In genomic region chr3:30475038-30475808, GRCh38 we compare ENCODE assay signal across 10 cellular contexts.
A peak's percentile ranks its signal among the peaks of the same experiment; 100 is the strongest.
DNase-seq lines count a peak whose midpoint lies in the region; ATAC-seq, FAIRE-seq and TF ChIP-seq lines count a peak whose summit lies in the region.
"Had no signal": no experiment of that assay in that cellular context is flagged by ENCODE, and none has a peak within 500 bp of the region (broad histone marks: within the 10 kb centered on the region; RNA-seq: fewer than 3 reads in every experiment).

No MANE protein-coding gene starts in this region.

- TF ChIP-seq CTCF in epithelial cell of esophagus (IDR thresholded peaks at IDR 0.05; ENCODE audit: insufficient read depth, low read depth, low read length, missing control alignments), result no peak
- TF ChIP-seq CTCF in colonic mucosa (IDR thresholded peaks at IDR 0.05), result no peak

- peak; percentile 85 for FAIRE-seq in GM12891 (lab: Jason Lieb, UNC)

- no peak for DNase-seq in GM12891 (ENCODE audit: insufficient read length, low spot score)
- peak; percentile 83 for DNase-seq in epithelial cell of esophagus (ENCODE audit: low read depth)
- no peak for DNase-seq in colonic mucosa
- DNase-seq in SHP77 (lab: John Stamatoyannopoulos, UW), result no peak
- DNase-seq in OCI-M1 (lab: John Stamatoyannopoulos, UW), result no peak
- no peak for DNase-seq in NCI-H1694 treated with DMSO at 0.1 percent for 48 hours (lab: John Stamatoyannopoulos, UW)
- DNase-seq: dermis blood vessel endothelial cell, T-helper 1 cell had no signal

- H3K4me1 ChIP-seq in colonic mucosa, result peaks cover 11% of the 10 kb centered on the region

- no peak for TF ChIP-seq POLR2A in GM12891 (IDR thresholded peaks at IDR 0.05; ENCODE audit: low read depth, low read length)

- H3K36me3 ChIP-seq in colonic mucosa, result no peaks in the 10 kb centered on the region

- no peak overlapping the region for H3K4me3 ChIP-seq in epithelial cell of esophagus (ENCODE audit: low read length)
- no peak overlapping the region for H3K4me3 ChIP-seq in colonic mucosa

- H3K9ac ChIP-seq in colonic mucosa (ENCODE audit: low read depth in 2 of 2, low read length in 2 of 2), result no peak overlapping the region

- H3K27ac ChIP-seq in colonic mucosa, result no peak overlapping the region

- intact Hi-C loops in colonic mucosa (cut with DNase I), result no loop called here

- peak; percentile 86 for ATAC-seq in GM19397 (IDR thresholded peaks at IDR 0.05; ENCODE audit: unreplicated experiment)
- ATAC-seq in HG03097 (IDR thresholded peaks at IDR 0.05; ENCODE audit: low FRiP score, unreplicated experiment), result peak; percentile 66

- H3K9me3 ChIP-seq in colonic mucosa, result no peaks in the 10 kb centered on the region

- H3K27me3 ChIP-seq in colonic mucosa, result no peaks in the 10 kb centered on the region

TF ChIP-seq in GM12891, 5 proteins besides CTCF, POLR2A, EP300 and RAD21:
- peak; percentile 68 for TF ChIP-seq SPI1 (IDR thresholded peaks at IDR 0.05; ENCODE audit: low read depth, low read length)
- no peak for TF ChIP-seq PAX5 (IDR thresholded peaks at IDR 0.05; ENCODE audit: insufficient read depth, low read length, severe bottlenecking)
